In the genomic region with DNA sequence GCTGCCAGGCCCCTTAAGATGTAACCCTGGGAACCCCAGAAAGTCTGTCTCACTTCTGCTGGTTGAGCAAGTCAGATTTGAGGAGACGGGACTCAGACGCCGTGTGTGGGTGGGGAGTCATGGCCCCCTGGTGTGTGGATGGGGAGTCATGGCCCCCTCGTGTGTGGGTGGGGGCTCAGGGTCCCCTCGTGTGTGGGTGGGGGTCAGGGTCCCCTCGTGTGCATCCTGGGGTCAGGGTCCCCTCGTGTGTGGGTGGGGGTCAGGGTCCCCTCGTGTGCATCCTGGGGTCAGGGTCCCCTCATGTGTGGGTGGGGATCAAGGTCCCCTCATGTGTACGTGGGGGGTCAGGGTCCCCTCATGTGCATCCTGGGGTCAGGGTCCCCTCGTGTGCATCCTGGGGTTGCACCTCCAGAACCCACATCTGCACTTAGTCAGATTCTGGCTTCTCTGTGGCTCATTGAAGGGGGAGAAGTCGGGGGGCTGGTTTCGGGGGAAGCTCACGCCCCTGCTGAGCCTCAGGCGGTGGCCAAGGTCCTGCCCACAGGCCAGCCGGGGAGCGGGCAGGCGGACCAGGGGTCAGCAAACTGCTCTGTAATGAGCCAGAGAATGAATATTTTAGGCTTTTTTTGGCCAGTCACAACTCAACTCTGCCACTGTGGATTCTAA, we compare ENCODE assay signal across 1 cellular context.
TF ChIP-seq lines count a peak whose summit lies in the region.

No MANE protein-coding gene starts in this region.

TF ChIP-seq in endothelial cell of umbilical vein, 7 proteins besides CTCF, POLR2A, EP300 and RAD21:
- TF ChIP-seq, protein P1, sequence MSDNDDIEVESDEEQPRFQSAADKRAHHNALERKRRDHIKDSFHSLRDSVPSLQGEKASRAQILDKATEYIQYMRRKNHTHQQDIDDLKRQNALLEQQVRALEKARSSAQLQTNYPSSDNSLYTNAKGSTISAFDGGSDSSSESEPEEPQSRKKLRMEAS (IDR thresholded peaks at IDR 0.05; ENCODE audit: insufficient read depth, insufficient read length) = no peak
- TF ChIP-seq GATA2 (IDR thresholded peaks at IDR 0.05; ENCODE audit: insufficient read depth, insufficient read length, low read depth, low read length) = no peak
- no peak for TF ChIP-seq POLR2AphosphoS5 (IDR thresholded peaks at IDR 0.05; ENCODE audit: insufficient read depth, low read depth, low read length)
- no peak for TF ChIP-seq EZH2 (IDR thresholded peaks at IDR 0.05; ENCODE audit: borderline replicate concordance, low read depth, low read length, severe bottlenecking)
- no peak for TF ChIP-seq FOS (IDR thresholded peaks at IDR 0.05; ENCODE audit: borderline replicate concordance, insufficient read depth, low read length)
- TF ChIP-seq JUN (IDR thresholded peaks at IDR 0.05; ENCODE audit: borderline replicate concordance, insufficient read depth, insufficient read length, low read depth) = no peak
- TF ChIP-seq MYC (IDR thresholded peaks at IDR 0.05; ENCODE audit: low read depth, low read length) = no peak
TF ChIP-seq in endothelial cell of umbilical vein: peak in this region for 0.
